In the genomic region with DNA sequence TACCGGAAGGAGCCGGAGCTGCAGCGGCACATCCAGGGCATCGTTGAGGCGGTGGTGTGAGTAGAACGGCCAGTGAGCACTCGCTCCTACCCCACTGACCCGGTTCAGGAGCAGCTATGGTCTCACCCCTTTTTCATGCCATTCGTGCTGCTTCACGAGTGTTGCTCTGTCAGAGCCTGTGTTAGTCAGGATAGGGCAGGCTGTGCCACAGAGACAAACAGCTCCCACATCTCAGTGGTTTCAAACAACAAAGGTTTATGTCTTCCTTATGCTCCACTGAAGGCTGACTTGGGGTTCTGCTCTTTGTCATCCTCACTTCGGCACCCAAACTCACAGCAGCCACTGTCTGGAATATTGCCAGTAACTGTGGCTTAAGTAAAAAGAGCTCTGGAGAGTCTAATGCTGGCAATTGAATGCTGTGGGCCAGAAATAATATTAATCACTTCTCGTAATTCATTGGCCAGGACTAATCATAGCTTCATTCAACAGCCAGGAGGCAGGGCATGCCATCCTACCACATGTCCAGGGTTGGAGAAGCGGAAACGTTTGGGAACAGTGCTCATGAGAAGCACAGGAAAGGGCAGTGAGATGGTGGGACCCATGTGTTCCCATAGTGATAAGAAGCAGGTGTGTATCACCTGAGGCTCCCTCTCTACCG, we compare ENCODE assay signal across 23 cellular contexts.
"Had no signal": no experiment of that assay in that cellular context is flagged by ENCODE, and none has a peak within 500 bp of the region (broad histone marks: within the 10 kb centered on the region; RNA-seq: fewer than 3 reads in every experiment).

No MANE protein-coding gene starts in this region.

- DNase-seq: activated CD8-positive, alpha-beta memory T cell treated with anti-CD3 and anti-CD28 coated beads for 24 hours; activated CD8-positive, alpha-beta memory T cell treated with anti-CD3 and anti-CD28 coated beads, Interleukin-2, amount 50 U/mL, for 4 hours; activated naive CD4-positive, alpha-beta T cell treated with Interleukin-2 at 50 U/mL for 16 hours; activated naive CD8-positive, alpha-beta T cell treated with anti-CD3 and anti-CD28 coated beads, Interleukin-2, amount 10 ng/mL, durations not matched to agents 7 days and 5 days; activated T-cell treated with anti-CD3 and anti-CD28 coated beads, Interleukin-2, amount 50 U/mL, for 4 hours; amniotic stem cell; endodermal cell; immature natural killer cell; naive B cell; nucleus accumbens; stimulated activated CD4-positive, alpha-beta T cell treated with anti-CD3 and anti-CD28 coated beads, Interleukin-15, amount 100 ng/mL, for 24 hours; stomach; T1000; testis; upper lobe of right lung had no signal

- H3K9me3 ChIP-seq: breast epithelium, stomach, testis, upper lobe of right lung had no signal

- H2AFZ ChIP-seq: parathyroid adenoma had no signal

- H3K79me2 ChIP-seq: parathyroid adenoma had no signal

- H3K27me3 ChIP-seq: breast epithelium, foreskin keratinocyte, stomach, testis, upper lobe of right lung had no signal

- H3K4me3 ChIP-seq: breast epithelium, coronary artery, smooth muscle cell, stomach, testis, upper lobe of right lung had no signal

- H3K4me2 ChIP-seq: smooth muscle cell had no signal

- H3K4me1 ChIP-seq: breast epithelium, parathyroid adenoma had no signal

- ATAC-seq: activated T-cell treated with anti-CD3 and anti-CD28 coated beads, Interleukin-2, amount 50 U/mL, for 4 hours; foreskin keratinocyte; sciatic nerve; stimulated activated memory B cell treated with anti-CD40 and anti-IgM and Interleukin-4, amounts not matched to agents 10 μg/mL and 1 μg/mL and 100 μg/mL, for 72 hours; upper lobe of right lung; WTC11 had no signal

- H3K27ac ChIP-seq: breast epithelium, coronary artery, parathyroid adenoma, testis, upper lobe of right lung had no signal
